ENCODE assay signal across 23 cellular contexts in genomic region chr4:122517345-122517744, GRCh38.
"Had no signal": no experiment of that assay in that cellular context is flagged by ENCODE, and none has a peak within 500 bp of the region (broad histone marks: within the 10 kb centered on the region; RNA-seq: fewer than 3 reads in every experiment).

No MANE protein-coding gene starts in this region.

- H3K4me2 ChIP-seq: KMS-11, PC-9 had no signal

- H3K27ac ChIP-seq: KMS-11, PC-9, Peyer's patch, SJCRH30 had no signal

- FAIRE-seq: HTR-8/SVneo had no signal

- H3K9me3 ChIP-seq: Peyer's patch, SJCRH30 had no signal

- H3K27me3 ChIP-seq: Peyer's patch, SJCRH30 had no signal

- H3K4me1 ChIP-seq: Peyer's patch, SJCRH30 had no signal

- H3K9ac ChIP-seq: KMS-11 had no signal

- ATAC-seq: Right ventricle myocardium inferior, SK-N-SH treated with all-trans-retinoic acid at 6 μM for 48 hours had no signal

- H3K36me3 ChIP-seq: Peyer's patch, SJCRH30 had no signal

- H3K4me3 ChIP-seq: PC-9, Peyer's patch, SJCRH30 had no signal

- DNase-seq: Kasumi-1, MM.1S, NCI-H1092 treated with DMSO at 0.1 percent for 48 hours, NCI-H1436, NCI-H187, NCI-H2029, NCI-H2081 treated with DMSO at 0.1 percent for 48 hours, NCI-H2171, NCI-H226, NCI-H446, NCI-H510A, NCI-H524 treated with DMSO at 0.1 percent for 48 hours, NCI-H69, NCI-H774, OCI-M1, PC-9, Peyer's patch, SHP77 treated with DMSO at 0.1 percent for 48 hours, SJCRH30 had no signal

- H2AFZ ChIP-seq: PC-9 had no signal
